In genomic region chr22:20510811-20511577, GRCh38 we compare ENCODE assay signal across 10 cellular contexts. TPM values are rescaled to one million over a fixed set of nuclear protein-coding genes. Genes with fewer than 3 reads are reported as not detected.
A peak's percentile ranks its signal among the peaks of the same experiment; 100 is the strongest.
DNase-seq lines count a peak whose midpoint lies in the region; ATAC-seq and TF ChIP-seq lines count a peak whose summit lies in the region.
"Had no signal": no experiment of that assay in that cellular context is flagged by ENCODE, and none has a peak within 500 bp of the region (broad histone marks: within the 10 kb centered on the region; RNA-seq: fewer than 3 reads in every experiment).

No MANE protein-coding gene starts in this region.

- H3K27me3 Mint-ChIP-seq in activated naive CD8-positive, alpha-beta T cell treated with anti-CD3 and anti-CD28 coated beads, Interleukin-2, amount 50 U/mL, for 24 hours = no peaks in the 10 kb centered on the region
- H3K27me3 Mint-ChIP-seq in mesothelial cell of epicardium (ENCODE audit: low read depth) = no peaks in the 10 kb centered on the region

- TF ChIP-seq CTCF in left ventricle myocardium inferior (IDR thresholded peaks at IDR 0.05; ENCODE audit: borderline replicate concordance) = no peak
- no peak for TF ChIP-seq CTCF in mesothelial cell of epicardium (IDR thresholded peaks at IDR 0.05; ENCODE audit: unreplicated experiment)
- TF ChIP-seq CTCF in vagina (IDR thresholded peaks at IDR 0.05) = no peak

- H3K9me3 ChIP-seq in left ventricle myocardium inferior (replicated peaks) (no peaks in the 10 kb centered on the region), vagina (no peaks in the 10 kb centered on the region)

- H3K4me3 Mint-ChIP-seq in activated naive CD8-positive, alpha-beta T cell treated with anti-CD3 and anti-CD28 coated beads, Interleukin-2, amount 50 U/mL, for 24 hours = peak overlapping the region; percentile 12
- peak overlapping the region; percentile 83 for H3K4me3 Mint-ChIP-seq in mesothelial cell of epicardium

- intact Hi-C loops in left ventricle myocardium inferior (cut with micrococcal nuclease) = no loop called here
- intact Hi-C loops in Right ventricle myocardium superior (cut with DNase I) = no loop called here
- intact Hi-C loops in vagina (cut with DNase I) = no loop called here

- H3K36me3 ChIP-seq in left ventricle myocardium inferior (no peaks in the 10 kb centered on the region), vagina (no peaks in the 10 kb centered on the region)

- no peaks in the 10 kb centered on the region for H3K9me3 Mint-ChIP-seq in activated naive CD8-positive, alpha-beta T cell treated with anti-CD3 and anti-CD28 coated beads, Interleukin-2, amount 50 U/mL, for 24 hours
- no peaks in the 10 kb centered on the region for H3K9me3 Mint-ChIP-seq in mesothelial cell of epicardium

- H3K4me3 ChIP-seq in left ventricle myocardium inferior (no peak overlapping the region), vagina (no peak overlapping the region)

- peaks cover 89% of the 10 kb centered on the region for H3K4me1 ChIP-seq in left ventricle myocardium inferior
- H3K4me1 ChIP-seq in vagina = peaks cover 67% of the 10 kb centered on the region

- peaks cover 35% of the 10 kb centered on the region for H3K36me3 Mint-ChIP-seq in activated naive CD8-positive, alpha-beta T cell treated with anti-CD3 and anti-CD28 coated beads, Interleukin-2, amount 50 U/mL, for 24 hours (ENCODE audit: low read depth)
- H3K36me3 Mint-ChIP-seq in mesothelial cell of epicardium = peaks cover 4% of the 10 kb centered on the region

- DNase-seq in left ventricle myocardium inferior (no peak), Right ventricle myocardium superior (no peak), mesothelial cell of epicardium (ENCODE audit: low spot score in 2 of 2, unreplicated experiment in 2 of 2) (no peak), vagina (ENCODE audit: extremely low spot score in 2 of 2) (no peak), AG20443 (ENCODE audit: low spot score) (no peak)
- DNase-seq in activated naive CD8-positive, alpha-beta T cell treated with anti-CD3 and anti-CD28 coated beads, Interleukin-2, amount 50 U/mL, for 24 hours = no peak
- DNase-seq in stimulated activated CD8-positive, alpha-beta memory T cell treated with anti-CD3 and anti-CD28 coated beads, Interleukin-4, amount 100 ng/mL, for 48 hours = no peak
- DNase-seq: NCI-H524 treated with DMSO at 0.1 percent for 48 hours; stimulated activated CD4-positive, alpha-beta T cell treated with anti-CD3 and anti-CD28 coated beads, Interleukin-2, amount 100 ng/mL, for 48 hours had no signal

- H3K4me1 Mint-ChIP-seq in activated naive CD8-positive, alpha-beta T cell treated with anti-CD3 and anti-CD28 coated beads, Interleukin-2, amount 50 U/mL, for 24 hours = peaks cover 78% of the 10 kb centered on the region
- peaks cover 48% of the 10 kb centered on the region for H3K4me1 Mint-ChIP-seq in mesothelial cell of epicardium

- H3K27ac Mint-ChIP-seq in activated naive CD8-positive, alpha-beta T cell treated with anti-CD3 and anti-CD28 coated beads, Interleukin-2, amount 50 U/mL, for 24 hours = peak overlapping the region; percentile 20
- H3K27ac Mint-ChIP-seq in mesothelial cell of epicardium = peak overlapping the region; percentile 98

- no peaks in the 10 kb centered on the region for H3K27me3 ChIP-seq in left ventricle myocardium inferior (ENCODE audit: low read depth)
- no peaks in the 10 kb centered on the region for H3K27me3 ChIP-seq in vagina

- TF ChIP-seq POLR2A in vagina (IDR thresholded peaks at IDR 0.05) = no peak

- peak overlapping the region; percentile 97 for H3K27ac ChIP-seq in left ventricle myocardium inferior (replicated peaks)
- H3K27ac ChIP-seq in vagina = peak overlapping the region; percentile 39

- ATAC-seq in Right ventricle myocardium superior (ENCODE audit: poor library complexity) (no peak), GM18907 (IDR thresholded peaks at IDR 0.05; ENCODE audit: unreplicated experiment) (no peak)
- no peak for ATAC-seq in activated naive CD8-positive, alpha-beta T cell treated with anti-CD3 and anti-CD28 coated beads, Interleukin-2, amount 50 U/mL, for 24 hours

RNA-seq across cellular contexts. Expression of gene MED15, which starts 3.6 kb away (rescaled TPM):
- total RNA-seq in left ventricle myocardium inferior (40.3 TPM), Right ventricle myocardium superior (36.3 TPM), mesothelial cell of epicardium (129 to 135 TPM (median 129 TPM) in 3 replicates), vagina (72.2 TPM)

RNA-seq across cellular contexts. Expression of gene KLHL22, which starts 15.4 kb away (rescaled TPM):
- 16.1 TPM for total RNA-seq in left ventricle myocardium inferior
- 13.5 TPM for total RNA-seq in Right ventricle myocardium superior
- total RNA-seq in mesothelial cell of epicardium = 58.4 to 60.3 TPM (median 59.9 TPM) in 3 replicates
- 20.1 TPM for total RNA-seq in vagina
